In the genomic region with DNA sequence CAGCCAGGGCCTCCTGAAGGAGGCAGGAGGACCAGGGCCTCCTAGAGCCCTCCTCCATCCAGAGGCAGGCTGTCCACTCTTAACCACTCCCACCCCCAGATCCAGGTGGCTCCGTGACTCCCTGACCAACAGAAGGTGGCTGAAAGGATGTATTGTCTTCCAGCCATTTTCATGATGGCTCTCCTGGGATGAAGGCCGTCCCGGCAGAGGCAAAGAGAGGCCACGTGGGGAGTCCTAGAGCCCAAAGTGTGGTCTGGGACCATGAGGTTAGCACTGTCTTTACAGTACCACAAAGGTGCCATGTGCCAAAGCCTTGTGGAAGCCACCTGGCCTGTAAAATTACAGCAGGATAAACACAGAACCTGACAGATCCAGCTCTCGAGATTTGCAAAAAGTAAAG, we compare ENCODE assay signal across 1 cellular context.
TF ChIP-seq lines count a peak whose summit lies in the region.

No MANE protein-coding gene starts in this region.

TF ChIP-seq in WTC11, 78 proteins besides CTCF, POLR2A, EP300 and RAD21 (continued from another document):
- TF ChIP-seq, protein P1, sequence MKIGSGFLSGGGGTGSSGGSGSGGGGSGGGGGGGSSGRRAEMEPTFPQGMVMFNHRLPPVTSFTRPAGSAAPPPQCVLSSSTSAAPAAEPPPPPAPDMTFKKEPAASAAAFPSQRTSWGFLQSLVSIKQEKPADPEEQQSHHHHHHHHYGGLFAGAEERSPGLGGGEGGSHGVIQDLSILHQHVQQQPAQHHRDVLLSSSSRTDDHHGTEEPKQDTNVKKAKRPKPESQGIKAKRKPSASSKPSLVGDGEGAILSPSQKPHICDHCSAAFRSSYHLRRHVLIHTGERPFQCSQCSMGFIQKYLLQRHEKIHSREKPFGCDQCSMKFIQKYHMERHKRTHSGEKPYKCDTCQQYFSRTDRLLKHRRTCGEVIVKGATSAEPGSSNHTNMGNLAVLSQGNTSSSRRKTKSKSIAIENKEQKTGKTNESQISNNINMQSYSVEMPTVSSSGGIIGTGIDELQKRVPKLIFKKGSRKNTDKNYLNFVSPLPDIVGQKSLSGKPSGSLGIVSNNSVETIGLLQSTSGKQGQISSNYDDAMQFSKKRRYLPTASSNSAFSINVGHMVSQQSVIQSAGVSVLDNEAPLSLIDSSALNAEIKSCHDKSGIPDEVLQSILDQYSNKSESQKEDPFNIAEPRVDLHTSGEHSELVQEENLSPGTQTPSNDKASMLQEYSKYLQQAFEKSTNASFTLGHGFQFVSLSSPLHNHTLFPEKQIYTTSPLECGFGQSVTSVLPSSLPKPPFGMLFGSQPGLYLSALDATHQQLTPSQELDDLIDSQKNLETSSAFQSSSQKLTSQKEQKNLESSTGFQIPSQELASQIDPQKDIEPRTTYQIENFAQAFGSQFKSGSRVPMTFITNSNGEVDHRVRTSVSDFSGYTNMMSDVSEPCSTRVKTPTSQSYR (CRISPR knock-in tag; IDR thresholded peaks at IDR 0.05), result no peak
- no peak for TF ChIP-seq KAT7 (CRISPR knock-in tag; IDR thresholded peaks at IDR 0.05; ENCODE audit: borderline replicate concordance)
- no peak for TF ChIP-seq ZNF219 (CRISPR knock-in tag; IDR thresholded peaks at IDR 0.05; ENCODE audit: borderline replicate concordance)
- no peak for TF ChIP-seq NFATC4 (CRISPR knock-in tag; IDR thresholded peaks at IDR 0.05)
- TF ChIP-seq MXD4 (CRISPR knock-in tag; IDR thresholded peaks at IDR 0.05; ENCODE audit: borderline replicate concordance), result no peak
- TF ChIP-seq ELF4 (CRISPR knock-in tag; IDR thresholded peaks at IDR 0.05; ENCODE audit: low read depth), result no peak
- TF ChIP-seq, protein P2, sequence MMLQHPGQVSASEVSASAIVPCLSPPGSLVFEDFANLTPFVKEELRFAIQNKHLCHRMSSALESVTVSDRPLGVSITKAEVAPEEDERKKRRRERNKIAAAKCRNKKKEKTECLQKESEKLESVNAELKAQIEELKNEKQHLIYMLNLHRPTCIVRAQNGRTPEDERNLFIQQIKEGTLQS (CRISPR knock-in tag; conservative IDR thresholded peaks at IDR 0.05), result no peak
- TF ChIP-seq CREB1 (CRISPR knock-in tag; IDR thresholded peaks at IDR 0.05), result no peak
TF ChIP-seq in WTC11: peak in this region for 0.
